13 cellular contexts compared by ENCODE assay signal in genomic region chr6:138406443-138406842, GRCh38. TPM values are rescaled to one million over a fixed set of nuclear protein-coding genes. Genes with fewer than 3 reads are reported as not detected.
DNase-seq lines count a peak whose midpoint lies in the region; FAIRE-seq and TF ChIP-seq lines count a peak whose summit lies in the region.
"Had no signal": no experiment of that assay in that cellular context is flagged by ENCODE, and none has a peak within 500 bp of the region (broad histone marks: within the 10 kb centered on the region; RNA-seq: fewer than 3 reads in every experiment).

No MANE protein-coding gene starts in this region.

- peak overlapping the region; percentile 50 for H3K4me3 Mint-ChIP-seq in activated T-helper 1 cell treated with anti-CD3 and anti-CD28 coated beads, Interleukin-12 subunit alpha, Interleukin-12 subunit beta, Interleukin-2, Interleukin-4 antibody, amounts not matched to agents 30 ng/mL and 10 ng/mL and 1 ng/mL, durations not matched to agents 14 hours and 24 hours and 36 hours
- H3K4me3 Mint-ChIP-seq in nephron, result peak overlapping the region; percentile 89 to 90 (median 89)

- no peaks in the 10 kb centered on the region for H3K9me3 Mint-ChIP-seq in activated T-helper 1 cell treated with anti-CD3 and anti-CD28 coated beads, Interleukin-12 subunit alpha, Interleukin-12 subunit beta, Interleukin-2, Interleukin-4 antibody, amounts not matched to agents 30 ng/mL and 10 ng/mL and 1 ng/mL, durations not matched to agents 14 hours and 24 hours and 36 hours
- no peaks in the 10 kb centered on the region for H3K9me3 Mint-ChIP-seq in nephron
- H3K9me3 Mint-ChIP-seq: brain had no signal

- H3K27ac ChIP-seq in Peyer's patch, result peak overlapping the region in 1 of 4 donors; percentile 37

- H3K27me3 ChIP-seq in Peyer's patch, result no peaks in the 10 kb centered on the region

- FAIRE-seq in GM12892 (lab: Jason Lieb, UNC), result no peak

- DNase-seq in DMS79 (lab: John Stamatoyannopoulos, UW), result peak; percentile 28
- peak; percentile 57 for DNase-seq in MV-4-11 (lab: John Stamatoyannopoulos, UW)
- no peak for DNase-seq in activated T-helper 1 cell treated with anti-CD3 and anti-CD28 coated beads, Interleukin-12 subunit alpha, Interleukin-12 subunit beta, Interleukin-2, Interleukin-4 antibody, amounts not matched to agents 30 ng/mL and 10 ng/mL and 1 ng/mL, durations not matched to agents 14 hours and 24 hours and 36 hours (ENCODE audit: low spot score)
- DNase-seq in GM12892 (ENCODE audit: insufficient read length), result no peak
- no peak for DNase-seq in Peyer's patch
- no peak for DNase-seq in NCI-H2081 (lab: John Stamatoyannopoulos, UW)
- DNase-seq: EL, hypothalamus, NCI-H1092 had no signal

- H3K36me3 Mint-ChIP-seq in activated T-helper 1 cell treated with anti-CD3 and anti-CD28 coated beads, Interleukin-12 subunit alpha, Interleukin-12 subunit beta, Interleukin-2, Interleukin-4 antibody, amounts not matched to agents 30 ng/mL and 10 ng/mL and 1 ng/mL, durations not matched to agents 14 hours and 24 hours and 36 hours (ENCODE audit: low read depth), result peaks cover 42% of the 10 kb centered on the region
- H3K36me3 Mint-ChIP-seq in nephron (ENCODE audit: low read depth), result peaks cover 50% of the 10 kb centered on the region

- H3K9me3 ChIP-seq in Peyer's patch, result no peaks in the 10 kb centered on the region

- H3K27ac Mint-ChIP-seq in activated T-helper 1 cell treated with anti-CD3 and anti-CD28 coated beads, Interleukin-12 subunit alpha, Interleukin-12 subunit beta, Interleukin-2, Interleukin-4 antibody, amounts not matched to agents 30 ng/mL and 10 ng/mL and 1 ng/mL, durations not matched to agents 14 hours and 24 hours and 36 hours, result no peak overlapping the region
- no peak overlapping the region for H3K27ac Mint-ChIP-seq in nephron

- H3K4me3 ChIP-seq in Peyer's patch, result no peak overlapping the region

- intact Hi-C loops in activated T-helper 1 cell treated with anti-CD3 and anti-CD28 coated beads, Interleukin-12 subunit alpha, Interleukin-12 subunit beta, Interleukin-2, Interleukin-4 antibody, amounts not matched to agents 30 ng/mL and 10 ng/mL and 1 ng/mL, durations not matched to agents 14 hours and 24 hours and 36 hours (cut with micrococcal nuclease), result no loop called here

- TF ChIP-seq CTCF in nephron (IDR thresholded peaks at IDR 0.05; ENCODE audit: unreplicated experiment in 3 of 3) (no peak), Peyer's patch (IDR thresholded peaks at IDR 0.05) (peak in 3 of 6 experiments; percentile 33 to 46 (median 39))

- TF ChIP-seq POLR2A in GM12892 (IDR thresholded peaks at IDR 0.05; ENCODE audit: low read depth, low read length) (no peak), Peyer's patch (IDR thresholded peaks at IDR 0.05) (no peak)

- peaks cover 0 to 15% (median 0%) of the 10 kb centered on the region in 4 donors for H3K4me1 ChIP-seq in Peyer's patch

- peaks cover 8% of the 10 kb centered on the region for H3K27me3 Mint-ChIP-seq in activated T-helper 1 cell treated with anti-CD3 and anti-CD28 coated beads, Interleukin-12 subunit alpha, Interleukin-12 subunit beta, Interleukin-2, Interleukin-4 antibody, amounts not matched to agents 30 ng/mL and 10 ng/mL and 1 ng/mL, durations not matched to agents 14 hours and 24 hours and 36 hours (ENCODE audit: insufficient read depth)
- H3K27me3 Mint-ChIP-seq in nephron (ENCODE audit: low read depth), result no peaks in the 10 kb centered on the region
- H3K27me3 Mint-ChIP-seq: brain had no signal

- H3K36me3 ChIP-seq in Peyer's patch, result peaks cover 0 to 56% (median 0%) of the 10 kb centered on the region in 3 donors

- H3K4me1 Mint-ChIP-seq in activated T-helper 1 cell treated with anti-CD3 and anti-CD28 coated beads, Interleukin-12 subunit alpha, Interleukin-12 subunit beta, Interleukin-2, Interleukin-4 antibody, amounts not matched to agents 30 ng/mL and 10 ng/mL and 1 ng/mL, durations not matched to agents 14 hours and 24 hours and 36 hours (ENCODE audit: low read depth), result peaks cover 39% of the 10 kb centered on the region
- H3K4me1 Mint-ChIP-seq in nephron, result peaks cover 9% of the 10 kb centered on the region

RNA-seq across cellular contexts. Expression of gene HEBP2, which starts 2.4 kb away (rescaled TPM):
- total RNA-seq in activated T-helper 1 cell treated with anti-CD3 and anti-CD28 coated beads, Interleukin-12 subunit alpha, Interleukin-12 subunit beta, Interleukin-2, Interleukin-4 antibody, amounts not matched to agents 30 ng/mL and 10 ng/mL and 1 ng/mL, durations not matched to agents 14 hours and 24 hours and 36 hours, result 18.9 and 21.4 TPM in 2 replicates
- polyA plus RNA-seq in GM12892 (2012; ENCODE audit: missing spikeins), result 18.8 TPM
- 10 to 100 TPM; 30.4 to 85.8 (median 46.6) TPM for total RNA-seq in Peyer's patch

RNA-seq across cellular contexts. Expression of gene SMIM28, which starts 28.7 kb away (rescaled TPM):
- total RNA-seq in activated T-helper 1 cell treated with anti-CD3 and anti-CD28 coated beads, Interleukin-12 subunit alpha, Interleukin-12 subunit beta, Interleukin-2, Interleukin-4 antibody, amounts not matched to agents 30 ng/mL and 10 ng/mL and 1 ng/mL, durations not matched to agents 14 hours and 24 hours and 36 hours, result not detected in 2 replicates
- polyA plus RNA-seq in GM12892 (2012; ENCODE audit: missing spikeins), result not detected
- not detected for total RNA-seq in Peyer's patch
- total RNA-seq: mesenteric fat pad, subcutaneous adipose tissue had no signal

Comparison
In these comparisons a context has a peak if more than half of its experiments do, and no peak if none do; other contexts are left out.
1. DNase-seq: peak in DMS79 (single experiment) and MV-4-11 (single experiment); none in activated T-helper 1 cell treated with anti-CD3 and anti-CD28 coated beads, Interleukin-12 subunit alpha, Interleukin-12 subunit beta, Interleukin-2, Interleukin-4 antibody, amounts not matched to agents 30 ng/mL and 10 ng/mL and 1 ng/mL, durations not matched to agents 14 hours and 24 hours and 36 hours (single experiment), GM12892 (single experiment), Peyer's patch (0 of 3) and NCI-H2081 (0 of 2).